ENCODE assay signal across 8 cellular contexts in the genomic region with DNA sequence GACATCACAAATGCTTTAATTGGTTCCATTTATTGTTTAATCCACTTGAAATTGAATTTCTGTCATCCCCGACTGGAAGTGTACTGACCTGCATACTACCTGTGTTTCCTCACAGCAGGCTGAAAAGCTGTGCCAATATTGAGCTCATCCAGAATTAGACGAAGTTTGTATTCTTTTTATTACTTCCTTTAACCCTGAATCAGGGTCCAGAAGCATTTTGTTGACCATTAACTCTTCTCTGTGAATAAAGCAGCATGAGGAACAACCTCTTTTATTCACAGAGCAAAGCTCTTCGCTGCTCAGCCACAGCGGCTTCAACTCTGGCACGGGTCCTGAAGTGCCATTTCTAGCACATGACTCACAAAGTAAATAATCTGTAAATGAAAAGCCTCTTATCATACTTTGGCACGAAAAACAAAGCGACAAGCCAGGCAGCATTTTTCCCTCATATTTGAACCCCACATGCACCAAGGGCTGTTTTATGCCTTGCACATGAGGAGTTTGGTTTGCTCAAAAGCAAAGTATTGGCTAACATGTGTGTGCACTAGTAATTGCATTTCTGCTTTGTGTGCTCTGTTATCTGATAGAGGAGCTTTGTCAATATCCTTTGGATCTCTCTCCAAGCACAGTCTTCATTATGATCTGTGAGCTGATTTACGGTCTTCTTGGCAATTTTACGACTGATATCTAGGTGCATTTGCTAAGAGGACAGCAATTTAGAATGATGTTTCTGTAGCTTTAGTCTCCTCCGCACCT. TPM values are rescaled to one million over a fixed set of nuclear protein-coding genes. Genes with fewer than 3 reads are reported as not detected.
DNase-seq lines count a peak whose midpoint lies in the region; ATAC-seq and TF ChIP-seq lines count a peak whose summit lies in the region.

No MANE protein-coding gene starts in this region.

- H3K36me3 ChIP-seq in RWPE2 (ENCODE audit: low read depth) (no peaks in the 10 kb centered on the region), fibroblast of lung (ENCODE audit: control insufficient read depth, insufficient read depth, low read length) (no peaks in the 10 kb centered on the region)

- no peaks in the 10 kb centered on the region for H3K9me3 Mint-ChIP-seq in osteocyte (ENCODE audit: unreplicated experiment)
- H3K9me3 Mint-ChIP-seq in activated naive CD4-positive, alpha-beta T cell treated with anti-CD3 and anti-CD28 coated beads, Interleukin-2, amount 10 ng/mL, durations not matched to agents 7 days and 5 days: no peaks in the 10 kb centered on the region
- no peaks in the 10 kb centered on the region for H3K9me3 Mint-ChIP-seq in activated T-cell treated with anti-CD3 and anti-CD28 coated beads, Interleukin-2, amount 50 U/mL, for 4 hours

- H3K27ac ChIP-seq in RWPE2 (ENCODE audit: poor library complexity, severe bottlenecking) (peak overlapping the region; percentile 54), fibroblast of lung (ENCODE audit: insufficient read depth, low read length) (peak overlapping the region; percentile 48)

- H3K9me3 ChIP-seq in RWPE2 (ENCODE audit: severe bottlenecking) (no peaks in the 10 kb centered on the region), fibroblast of lung (ENCODE audit: control insufficient read depth, insufficient read depth, low read depth, low read length) (no peaks in the 10 kb centered on the region)

- H3K27me3 ChIP-seq in RWPE2 (ENCODE audit: insufficient read depth, poor library complexity, severe bottlenecking): peaks cover 4% of the 10 kb centered on the region
- no peaks in the 10 kb centered on the region for H3K27me3 ChIP-seq in fibroblast of lung (ENCODE audit: control insufficient read depth, insufficient read depth, low read length)

- no peak for TF ChIP-seq CTCF in RWPE2 (IDR thresholded peaks at IDR 0.05; ENCODE audit: poor library complexity, severe bottlenecking)
- no peak for TF ChIP-seq CTCF in fibroblast of lung (conservative IDR thresholded peaks at IDR 0.05 in 1 of 2, IDR thresholded peaks at IDR 0.05 in 1 of 2; ENCODE audit: low read depth in 1 of 2, low read length in 2 of 2)
- TF ChIP-seq CTCF in osteocyte (IDR thresholded peaks at IDR 0.05): no peak

- no peak overlapping the region for H2AFZ ChIP-seq in fibroblast of lung (ENCODE audit: low read length)

- H3K27me3 Mint-ChIP-seq in osteocyte (ENCODE audit: unreplicated experiment): peaks cover 17% of the 10 kb centered on the region
- H3K27me3 Mint-ChIP-seq in activated naive CD4-positive, alpha-beta T cell treated with anti-CD3 and anti-CD28 coated beads, Interleukin-2, amount 10 ng/mL, durations not matched to agents 7 days and 5 days: peaks cover 58% of the 10 kb centered on the region
- peaks cover 49% of the 10 kb centered on the region for H3K27me3 Mint-ChIP-seq in activated T-cell treated with anti-CD3 and anti-CD28 coated beads, Interleukin-2, amount 50 U/mL, for 4 hours (ENCODE audit: low read depth)

- H3K4me3 Mint-ChIP-seq in osteocyte (ENCODE audit: unreplicated experiment): peak overlapping the region; percentile 59
- no peak overlapping the region for H3K4me3 Mint-ChIP-seq in activated naive CD4-positive, alpha-beta T cell treated with anti-CD3 and anti-CD28 coated beads, Interleukin-2, amount 10 ng/mL, durations not matched to agents 7 days and 5 days
- H3K4me3 Mint-ChIP-seq in activated T-cell treated with anti-CD3 and anti-CD28 coated beads, Interleukin-2, amount 50 U/mL, for 4 hours: no peak overlapping the region

- CTCF ChIA-PET in activated naive CD4-positive, alpha-beta T cell treated with anti-CD3 and anti-CD28 coated beads, Interleukin-2, amount 10 ng/mL, durations not matched to agents 7 days and 5 days (lab: Charles Lee): interaction anchor here (0.8 to 1.1 kb wide), 2 partner anchors 77 to 79 kb away, joined by 3 to 5 read pairs; no protein-coding TSS in a partner anchor

- H3K36me3 Mint-ChIP-seq in osteocyte (ENCODE audit: unreplicated experiment): no peaks in the 10 kb centered on the region
- H3K36me3 Mint-ChIP-seq in activated naive CD4-positive, alpha-beta T cell treated with anti-CD3 and anti-CD28 coated beads, Interleukin-2, amount 10 ng/mL, durations not matched to agents 7 days and 5 days: no peaks in the 10 kb centered on the region
- no peaks in the 10 kb centered on the region for H3K36me3 Mint-ChIP-seq in activated T-cell treated with anti-CD3 and anti-CD28 coated beads, Interleukin-2, amount 50 U/mL, for 4 hours (ENCODE audit: insufficient read depth)

- DNase-seq in HUDEP-2 (lab: John Stamatoyannopoulos, UW; ENCODE audit: unreplicated experiment in 76 of 76) (peak in 58 of 76 experiments; percentile 5 to 62 (median 26)), RWPE2 (ENCODE audit: low spot score) (no peak), fibroblast of lung (ENCODE audit: low read depth in 2 of 2) (peak; percentile 94 to 96), osteocyte (ENCODE audit: extremely low spot score, unreplicated experiment) (peak; percentile 81), MV-4-11 (lab: John Stamatoyannopoulos, UW) (no peak)
- DNase-seq in activated naive CD4-positive, alpha-beta T cell treated with anti-CD3 and anti-CD28 coated beads, Interleukin-2, amount 10 ng/mL, durations not matched to agents 7 days and 5 days: no peak
- no peak for DNase-seq in activated T-cell treated with anti-CD3 and anti-CD28 coated beads, Interleukin-2, amount 50 U/mL, for 4 hours

- H4K20me1 ChIP-seq in fibroblast of lung (ENCODE audit: control insufficient read depth, extremely low read depth, insufficient read depth, low read length): no peaks in the 10 kb centered on the region

- peaks cover 25% of the 10 kb centered on the region for H3K4me1 ChIP-seq in RWPE2 (ENCODE audit: insufficient read depth, poor library complexity, severe bottlenecking)
- H3K4me1 ChIP-seq in fibroblast of lung (ENCODE audit: control insufficient read depth, extremely low read depth, insufficient read depth, low read length): peaks cover 6% of the 10 kb centered on the region

- H3K4me1 Mint-ChIP-seq in osteocyte (ENCODE audit: unreplicated experiment): peaks cover 20% of the 10 kb centered on the region
- peaks cover 3% of the 10 kb centered on the region for H3K4me1 Mint-ChIP-seq in activated naive CD4-positive, alpha-beta T cell treated with anti-CD3 and anti-CD28 coated beads, Interleukin-2, amount 10 ng/mL, durations not matched to agents 7 days and 5 days
- peaks cover 3% of the 10 kb centered on the region for H3K4me1 Mint-ChIP-seq in activated T-cell treated with anti-CD3 and anti-CD28 coated beads, Interleukin-2, amount 50 U/mL, for 4 hours (ENCODE audit: low read depth)

- H3K9ac ChIP-seq in fibroblast of lung (ENCODE audit: insufficient read depth, low read length): no peak overlapping the region

- H3K4me2 ChIP-seq in fibroblast of lung (ENCODE audit: extremely low read depth, insufficient read depth, low read length): peak overlapping the region; percentile 67

- ATAC-seq in RWPE2 (ENCODE audit: low read depth) (peak; percentile 78), GM18873 (IDR thresholded peaks at IDR 0.05; ENCODE audit: low FRiP score, unreplicated experiment) (no peak)
- ATAC-seq in activated T-cell treated with anti-CD3 and anti-CD28 coated beads, Interleukin-2, amount 50 U/mL, for 4 hours: no peak

- H3K4me3 ChIP-seq in RWPE2 (ENCODE audit: severe bottlenecking): no peak overlapping the region
- H3K4me3 ChIP-seq in fibroblast of lung (replicated peaks in 1 of 4; ENCODE audit: control extremely low read depth in 1 of 4, insufficient read depth in 1 of 4, low read depth in 3 of 4, low read length in 4 of 4): peak overlapping the region in 3 of 4 experiments; percentile 2 to 55 (median 38)

- H3K27ac Mint-ChIP-seq in osteocyte (ENCODE audit: unreplicated experiment): peak overlapping the region; percentile 63
- H3K27ac Mint-ChIP-seq in activated naive CD4-positive, alpha-beta T cell treated with anti-CD3 and anti-CD28 coated beads, Interleukin-2, amount 10 ng/mL, durations not matched to agents 7 days and 5 days: no peak overlapping the region

- no peaks in the 10 kb centered on the region for H3K79me2 ChIP-seq in fibroblast of lung (ENCODE audit: control insufficient read depth, insufficient read depth, low read length)

RNA-seq across cellular contexts. Expression of a gene that starts 33.0 kb away (rescaled TPM):
- total RNA-seq in fibroblast of lung: not detected in 2 replicates
- polyA plus RNA-seq in fibroblast of lung: not detected in 2 replicates
- not detected in 2 replicates for polyA plus RNA-seq in fibroblast of lung (2012)
- not detected in 2 replicates for polyA minus RNA-seq in fibroblast of lung (ENCODE audit: low replicate concordance)
- total RNA-seq in osteocyte: not detected in 2 replicates
- under 1 TPM in 1 of 3 donors, not detected in 2; 0.13 TPM for total RNA-seq in activated T-cell treated with anti-CD3 and anti-CD28 coated beads, Interleukin-2, amount 50 U/mL, for 4 hours

RNA-seq across cellular contexts. Expression of a gene that starts 52.4 kb away (rescaled TPM):
- total RNA-seq in fibroblast of lung (45.7 and 53.8 TPM in 2 replicates), osteocyte (83.5 and 86.2 TPM in 2 replicates)
- 20.3 and 25.5 TPM in 2 replicates for polyA plus RNA-seq in fibroblast of lung
- 43.3 and 49.6 TPM in 2 replicates for polyA plus RNA-seq in fibroblast of lung (2012)
- 110 and 129 TPM in 2 replicates for polyA minus RNA-seq in fibroblast of lung (ENCODE audit: low replicate concordance)
- total RNA-seq in activated T-cell treated with anti-CD3 and anti-CD28 coated beads, Interleukin-2, amount 50 U/mL, for 4 hours: 100 to 1,000 TPM; 192 to 225 (median 207) TPM

RNA-seq across cellular contexts. Expression of a gene that starts 57.8 kb away (rescaled TPM):
- total RNA-seq in fibroblast of lung (0.77 and 2.3 TPM in 2 replicates), osteocyte (4.2 and 4.9 TPM in 2 replicates)
- polyA plus RNA-seq in fibroblast of lung: 10.3 and 51.7 TPM in 2 replicates
- polyA plus RNA-seq in fibroblast of lung (2012): 8.9 and 45.1 TPM in 2 replicates
- polyA minus RNA-seq in fibroblast of lung (ENCODE audit: low replicate concordance): 11.9 and 51.5 TPM in 2 replicates
- 1 to 10 TPM; 1.1 to 2.1 (median 1.2) TPM for total RNA-seq in activated T-cell treated with anti-CD3 and anti-CD28 coated beads, Interleukin-2, amount 50 U/mL, for 4 hours

Comparison
In these comparisons a context has a peak if more than half of its experiments do, and no peak if none do; other contexts are left out.
1. DNase-seq: peak in HUDEP-2 (58 of 76), fibroblast of lung (2 of 2) and osteocyte (single experiment); none in RWPE2 (single experiment), activated naive CD4-positive, alpha-beta T cell treated with anti-CD3 and anti-CD28 coated beads, Interleukin-2, amount 10 ng/mL, durations not matched to agents 7 days and 5 days (single experiment), activated T-cell treated with anti-CD3 and anti-CD28 coated beads, Interleukin-2, amount 50 U/mL, for 4 hours (single experiment) and MV-4-11 (single experiment).